19 cellular contexts compared by ENCODE assay signal in the genomic region with DNA sequence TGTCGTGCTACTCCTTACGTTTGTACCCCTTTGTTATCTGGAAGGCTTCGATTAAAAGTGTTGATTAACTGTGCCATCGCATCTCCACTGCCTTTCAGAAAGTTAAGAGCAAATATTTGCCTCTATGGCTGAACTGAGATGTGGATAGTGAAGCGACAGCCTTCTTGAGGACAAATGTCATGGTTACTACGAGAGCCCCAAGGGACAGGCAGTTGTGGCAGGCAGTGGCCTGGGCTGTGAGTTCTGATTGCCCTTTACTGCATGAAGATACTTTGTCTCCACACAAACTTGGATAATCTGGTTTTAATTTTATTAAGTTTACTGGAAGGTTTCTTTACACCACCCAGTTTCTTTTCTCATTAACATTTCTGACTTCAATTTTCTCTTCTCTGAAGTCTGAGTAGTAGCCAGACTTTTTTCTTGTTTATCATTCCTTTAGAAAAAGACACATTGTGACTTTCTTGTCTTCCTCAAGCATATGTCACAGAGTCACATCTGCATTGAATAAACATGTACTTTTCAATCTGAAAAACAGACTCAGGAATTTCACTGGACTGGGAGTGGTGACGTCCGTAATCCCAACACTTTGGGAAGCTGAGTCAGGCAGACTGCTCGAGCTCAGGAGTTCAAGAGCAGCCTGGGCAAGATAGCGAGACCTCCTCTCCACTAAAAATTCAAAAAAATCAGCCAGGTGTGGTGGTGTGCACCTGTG. TPM values are rescaled to one million over a fixed set of nuclear protein-coding genes. Genes with fewer than 3 reads are reported as not detected.
"Had no signal": no experiment of that assay in that cellular context is flagged by ENCODE, and none has a peak within 500 bp of the region (broad histone marks: within the 10 kb centered on the region; RNA-seq: fewer than 3 reads in every experiment).

No MANE protein-coding gene starts in this region.

- DNase-seq: activated CD4-positive, alpha-beta T cell treated with anti-CD3 and anti-CD28 coated beads, Interleukin-2, amount 50 U/mL, for 48 hours; activated naive CD4-positive, alpha-beta T cell treated with anti-CD3 and anti-CD28 coated beads, Interleukin-2, amount 10 ng/mL, durations not matched to agents 7 days and 5 days; activated T-cell treated with anti-CD3 and anti-CD28 coated beads, Interleukin-2, amount 50 U/mL, for 1 hour; dorsolateral prefrontal cortex; endodermal cell; erythroblast; left lung; mesendoderm; nephron progenitor cell; occipital lobe; right cardiac atrium; stimulated activated naive CD8-positive, alpha-beta T cell treated with anti-CD3 and anti-CD28 coated beads, Interleukin-15, Interleukin-2, amounts not matched to agents 100 U/mL and 50 U/mL, for 24 hours; WERI-Rb-1 had no signal

- H3K4me2 ChIP-seq: hepatocyte had no signal

- H3K36me3 ChIP-seq: left lung, WERI-Rb-1 had no signal

- H2AFZ ChIP-seq: hepatocyte had no signal

- H3K9me3 ChIP-seq: left lung had no signal

- H3K4me3 ChIP-seq: dorsolateral prefrontal cortex, hepatocyte, left lung had no signal

- H3K27me3 ChIP-seq: dorsolateral prefrontal cortex, hepatocyte, left lung had no signal

- H3K27ac ChIP-seq: dorsolateral prefrontal cortex, hepatocyte, left lung, WERI-Rb-1 had no signal

- ATAC-seq: left lung; right cardiac atrium; stimulated activated naive CD8-positive, alpha-beta T cell treated with anti-CD3 and anti-CD28 coated beads, Interleukin-15, Interleukin-2, amounts not matched to agents 100 U/mL and 50 U/mL, for 24 hours had no signal

RNA-seq across cellular contexts. Expression of a gene that starts 1.5 kb away (rescaled TPM):
- total RNA-seq: astrocyte, frontal cortex, hepatocyte, left lung, occipital lobe, progenitor cell of endocrine pancreas, right cardiac atrium had no signal
- polyA plus RNA-seq: adipose tissue, hepatocyte, keratinocyte, right cardiac atrium had no signal

RNA-seq across cellular contexts. Expression of a gene that starts 36.0 kb away (rescaled TPM):
- total RNA-seq: astrocyte, frontal cortex, hepatocyte, left lung, occipital lobe, progenitor cell of endocrine pancreas, right cardiac atrium had no signal
- polyA plus RNA-seq: adipose tissue, hepatocyte, right cardiac atrium had no signal
